ENCODE assay signal across 8 cellular contexts in the genomic region with DNA sequence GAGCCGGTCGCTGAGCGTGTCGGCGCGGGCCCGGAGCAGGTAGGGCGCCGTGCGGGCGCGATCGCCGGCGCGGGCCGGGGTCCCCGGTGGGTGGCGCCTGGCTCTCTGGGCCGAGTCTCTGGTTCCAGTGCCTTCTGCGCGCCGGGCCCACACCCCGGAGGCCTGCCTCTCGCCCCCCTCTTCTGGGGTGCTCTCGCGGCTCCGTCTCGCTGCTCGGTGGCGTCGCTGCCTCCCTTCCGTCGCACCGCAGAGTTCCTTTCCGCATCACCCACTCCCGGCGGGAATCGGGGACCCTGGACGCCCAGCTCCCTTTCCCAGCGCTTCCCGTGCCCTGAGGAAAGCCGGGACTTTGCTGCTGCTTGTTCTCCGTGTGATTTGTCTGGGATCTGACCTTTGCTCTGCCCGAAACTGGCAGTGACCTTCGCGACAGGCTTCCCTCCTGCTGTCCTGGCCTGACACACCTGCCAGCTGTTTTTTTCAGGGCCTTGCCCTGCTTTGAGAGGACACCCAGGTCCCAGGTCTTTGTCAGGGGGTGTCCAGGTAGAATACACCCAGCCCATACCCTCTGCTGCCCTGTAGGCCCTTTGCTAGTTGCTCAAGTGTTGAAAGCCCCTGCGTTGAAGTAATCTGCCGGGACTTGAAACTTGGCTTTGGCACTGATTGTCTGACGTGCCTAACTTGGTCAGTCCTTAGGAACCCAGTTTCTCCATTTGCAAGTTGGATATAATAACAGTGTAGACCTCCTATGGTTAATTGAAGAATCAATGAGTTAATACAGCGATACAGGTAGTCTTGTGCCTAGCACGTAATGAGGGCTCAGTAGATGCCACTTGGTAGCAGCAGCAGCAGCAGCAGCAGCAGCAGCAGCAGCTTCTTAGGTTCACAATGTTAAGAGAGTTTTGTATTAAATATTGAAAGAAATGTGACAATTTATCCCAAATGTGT. TPM values are rescaled to one million over a fixed set of nuclear protein-coding genes. Genes with fewer than 3 reads are reported as not detected.
DNase-seq lines count a peak whose midpoint lies in the region; ATAC-seq and TF ChIP-seq lines count a peak whose summit lies in the region.

No MANE protein-coding gene starts in this region.

- H3K36me3 Mint-ChIP-seq in Caco-2 (ENCODE audit: insufficient read depth, unreplicated experiment), result peaks cover 10% of the 10 kb centered on the region

- CTCF ChIA-PET in Caco-2 (lab: Charles Lee), result interaction anchor here (0.8 to 4.6 kb wide), 3 partner anchors 53 to 229 kb away, joined by 3 to 27 read pairs (median 11); no protein-coding TSS in a partner anchor

- no peaks in the 10 kb centered on the region for H3K36me3 ChIP-seq in Caco-2 (ENCODE audit: control insufficient read depth, insufficient read depth, low read length)

- POLR2A ChIA-PET in Caco-2 (lab: Charles Lee), result interaction anchor here (0.6 kb wide), 1 partner anchor 485 kb away, joined by 3 read pairs; no protein-coding TSS in a partner anchor

- ATAC-seq in GM19463 (IDR thresholded peaks at IDR 0.05; ENCODE audit: unreplicated experiment), result peak; percentile 25
- peak; percentile 27 for ATAC-seq in HG03571 (IDR thresholded peaks at IDR 0.05; ENCODE audit: unreplicated experiment)

- H3K27me3 ChIP-seq in Caco-2 (replicated peaks; ENCODE audit: control insufficient read depth, insufficient read depth, low read length), result no peaks in the 10 kb centered on the region

- no peaks in the 10 kb centered on the region for H3K27me3 Mint-ChIP-seq in Caco-2 (ENCODE audit: insufficient read depth, unreplicated experiment)

- H3K9me3 ChIP-seq in Caco-2, result no peaks in the 10 kb centered on the region

- intact Hi-C loops in Caco-2 (cut with micrococcal nuclease; ENCODE audit: unreplicated experiment), result loop anchor here (2.0 to 5.0 kb wide), 4 partner anchors 132 to 338 kb away; a partner anchor contains a TSS

- peaks cover 44% of the 10 kb centered on the region for H3K4me1 Mint-ChIP-seq in Caco-2 (ENCODE audit: low read depth, unreplicated experiment)

- peak overlapping the region; percentile 99 for H3K27ac Mint-ChIP-seq in Caco-2 (ENCODE audit: unreplicated experiment)

- H3K4me3 ChIP-seq in Caco-2 (ENCODE audit: low read depth, low read length) (peak overlapping the region; percentile 61), choroid plexus epithelial cell (ENCODE audit: low read depth, low read length) (peak overlapping the region; percentile 94)

- no peaks in the 10 kb centered on the region for H3K9me3 Mint-ChIP-seq in Caco-2 (ENCODE audit: unreplicated experiment)

- TSS peak; percentile 37 for BruUV-seq in Caco-2 (replicated peaks; lab: Mats Ljungman, UMichigan)

- peaks cover 34% of the 10 kb centered on the region for H3K4me1 ChIP-seq in Caco-2

- TF ChIP-seq CTCF in Caco-2 (IDR thresholded peaks at IDR 0.05; ENCODE audit: insufficient read depth in 1 of 2, low read depth in 1 of 2, low read length in 1 of 2, severe bottlenecking in 1 of 2, unreplicated experiment in 1 of 2), result no peak
- no peak for TF ChIP-seq CTCF in choroid plexus epithelial cell (conservative IDR thresholded peaks at IDR 0.05; ENCODE audit: low read depth, low read length)

- DNase-seq in Caco-2 (peak in 1 of 2 experiments; percentile 72), T-helper 2 cell (peak; percentile 9 to 61 (median 13)), choroid plexus epithelial cell (ENCODE audit: low read depth) (peak; percentile 60), left kidney (ENCODE audit: low read depth, low spot score) (peak; percentile 79), NCI-H2196 (lab: John Stamatoyannopoulos, UW; ENCODE audit: unreplicated experiment) (no peak)
- peak in 5 of 6 experiments; percentile 32 to 69 (median 42) for DNase-seq in stimulated activated naive CD4-positive, alpha-beta T cell (lab: John Stamatoyannopoulos, UW)

- peak overlapping the region; percentile 100 for H3K4me3 Mint-ChIP-seq in Caco-2 (ENCODE audit: unreplicated experiment)

RNA-seq across cellular contexts. Expression of a gene that starts 0.8 kb away (rescaled TPM):
- 29.5 and 29.9 TPM in 2 replicates for total RNA-seq in Caco-2 (2022)
